Comparison of ENCODE assay signal across 8 cellular contexts in the genomic region with DNA sequence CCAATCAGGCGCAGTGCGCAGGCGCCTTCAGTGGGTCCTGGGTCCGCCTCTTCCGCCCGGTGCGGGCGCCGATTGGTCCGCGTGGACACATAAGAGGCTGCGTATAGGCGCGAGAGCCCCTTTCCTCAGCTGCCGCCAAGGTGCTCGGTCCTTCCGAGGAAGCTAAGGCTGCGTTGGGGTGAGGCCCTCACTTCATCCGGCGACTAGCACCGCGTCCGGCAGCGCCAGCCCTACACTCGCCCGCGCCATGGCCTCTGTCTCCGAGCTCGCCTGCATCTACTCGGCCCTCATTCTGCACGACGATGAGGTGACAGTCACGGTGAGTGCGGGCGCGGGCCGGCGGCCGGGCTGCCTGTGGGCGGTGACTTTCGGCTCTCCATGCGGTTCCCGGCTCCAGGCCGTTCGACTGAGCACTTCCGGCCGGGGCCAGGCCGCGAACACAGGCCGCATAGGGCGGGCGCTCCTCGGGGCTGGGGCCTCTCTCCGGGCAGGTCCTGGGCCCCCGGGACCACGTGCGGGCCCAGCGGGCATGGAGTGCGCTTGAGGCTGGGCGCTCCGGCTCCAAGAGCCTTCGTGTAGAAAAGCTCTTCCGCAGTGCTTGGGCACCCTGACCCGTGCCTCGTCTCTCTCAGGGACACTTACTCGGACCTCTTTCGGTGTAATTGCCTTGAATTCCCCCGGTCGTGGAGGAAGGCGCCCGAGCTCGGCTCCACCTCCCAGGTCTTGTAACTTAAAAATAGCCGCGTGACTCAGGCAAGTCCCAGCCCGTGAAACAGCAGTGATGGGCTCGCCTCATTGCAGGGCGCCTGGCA.
DNase-seq lines count a peak whose midpoint lies in the region; ATAC-seq and TF ChIP-seq lines count a peak whose summit lies in the region.

A gene (plus strand): TSS at position 117 of the 812 bp plus-strand sequence. CDS start 131 bp downstream, at position 248.

- TF ChIP-seq CTCF in brain microvascular endothelial cell (IDR thresholded peaks at IDR 0.05; ENCODE audit: low read depth, low read length, missing control alignments) = no peak

- peak; percentile 76 for DNase-seq in DMS153 (lab: John Stamatoyannopoulos, UW)
- no peak for DNase-seq in DMS153 treated with DMSO at 0.1 percent for 48 hours (lab: John Stamatoyannopoulos, UW; ENCODE audit: unreplicated experiment)
- peak; percentile 32 for DNase-seq in NCI-H2107 treated with DMSO at 0.1 percent for 48 hours (lab: John Stamatoyannopoulos, UW; ENCODE audit: unreplicated experiment)
- peak; percentile 94 for DNase-seq in UCSD-AML1 (lab: John Stamatoyannopoulos, UW; ENCODE audit: unreplicated experiment)
- DNase-seq in brain microvascular endothelial cell = peak; percentile 91
- DNase-seq in iPS DF 6.9 (ENCODE audit: low read depth, low spot score) = peak; percentile 77
- peak; percentile 80 for DNase-seq in skeletal muscle cell (ENCODE audit: low read depth)

- no peaks in the 10 kb centered on the region for H3K27me3 ChIP-seq in brain microvascular endothelial cell (replicated peaks)
- no peaks in the 10 kb centered on the region for H3K27me3 ChIP-seq in iPS DF 6.9 (ENCODE audit: control insufficient read depth, insufficient read depth, low read length)

- H3K4me3 ChIP-seq in brain microvascular endothelial cell (ENCODE audit: low read depth, low read length) (peak within 1 kb of the TSS; percentile 93), iPS DF 6.9 (ENCODE audit: low read length) (peak within 1 kb of the TSS; percentile 85), skeletal muscle cell (ENCODE audit: low read depth, low read length) (peak within 1 kb of the TSS; percentile 98)

- in situ Hi-C loops in brain microvascular endothelial cell (cut with HindIII; ENCODE audit: low pct_ligation_motif_present, low sequenced_read_pairs) = no loop called here

- H3K27ac ChIP-seq in brain microvascular endothelial cell (peak within 1 kb of the TSS; percentile 73), iPS DF 6.9 (ENCODE audit: low read length) (no peak within 1 kb of the TSS)

- WGBS in iPS DF 6.9 (ENCODE audit: insufficient coverage, insufficient read length) = no CpG with 5 or more reads among the region's 77 CpGs

- no peaks in the 10 kb centered on the region for H3K9me3 ChIP-seq in iPS DF 6.9 (ENCODE audit: control insufficient read depth, insufficient read depth, low read length)

- H3K36me3 ChIP-seq in brain microvascular endothelial cell (replicated peaks) (peaks cover 40% of the 10 kb centered on the region), iPS DF 6.9 (ENCODE audit: control insufficient read depth, insufficient read depth, low read length) (peaks cover 17% of the 10 kb centered on the region; the same call in 1 of the 2 replicates)

- peak; percentile 82 for ATAC-seq in HG03039 (IDR thresholded peaks at IDR 0.05; ENCODE audit: unreplicated experiment)

- H3K4me1 ChIP-seq in iPS DF 6.9 (ENCODE audit: control insufficient read depth, insufficient read depth, low read length) = no peaks in the 10 kb centered on the region
